In genomic region chr11:43021466-43021865, GRCh38 we compare ENCODE assay signal across 10 cellular contexts.
A peak's percentile ranks its signal among the peaks of the same experiment; 100 is the strongest.
DNase-seq lines count a peak whose midpoint lies in the region; FAIRE-seq and TF ChIP-seq lines count a peak whose summit lies in the region.
"Had no signal": no experiment of that assay in that cellular context is flagged by ENCODE, and none has a peak within 500 bp of the region (broad histone marks: within the 10 kb centered on the region; RNA-seq: fewer than 3 reads in every experiment).

No MANE protein-coding gene starts in this region.

- no peak for FAIRE-seq in GM19239 (lab: Jason Lieb, UNC)

- H3K4me1 ChIP-seq in liver (ENCODE audit: control insufficient read depth in 4 of 4, insufficient read depth in 4 of 4, low read length in 3 of 4), result no peaks in the 10 kb centered on the region

- no peak overlapping the region for H3K9ac ChIP-seq in liver (ENCODE audit: low read depth in 1 of 2, low read length in 2 of 2)

- H3K4me3 ChIP-seq in H7 (ENCODE audit: insufficient read depth, low read depth, low read length), result no peak overlapping the region
- H3K4me3 ChIP-seq in liver (ENCODE audit: low read depth in 1 of 3, low read length in 3 of 3), result no peak overlapping the region
- H3K4me3 ChIP-seq: lung had no signal

- DNase-seq in H7 (peak; percentile 16), NCI-H69 (lab: John Stamatoyannopoulos, UW) (peak; percentile 49), GM19239 (ENCODE audit: insufficient read length, low spot score) (no peak), mesenteric fat pad (ENCODE audit: low spot score) (no peak), NCI-H2107 (lab: John Stamatoyannopoulos, UW) (no peak)
- DNase-seq: effector CD4-positive, alpha-beta T cell; NCI-H146 had no signal

- H3K36me3 ChIP-seq in H7 (replicated peaks; ENCODE audit: control insufficient read depth, insufficient read depth, low read length), result no peaks in the 10 kb centered on the region
- H3K36me3 ChIP-seq in liver (ENCODE audit: control insufficient read depth in 4 of 4, insufficient read depth in 3 of 4, low read depth in 1 of 4, low read length in 3 of 4), result no peaks in the 10 kb centered on the region

- no peak overlapping the region for H3K27ac ChIP-seq in liver (ENCODE audit: low read depth in 1 of 2, low read length in 2 of 2)

- no peaks in the 10 kb centered on the region for H3K27me3 ChIP-seq in H7 (ENCODE audit: control insufficient read depth, insufficient read depth, low read length)
- H3K27me3 ChIP-seq in liver (ENCODE audit: control insufficient read depth in 4 of 4, insufficient read depth in 4 of 4, low read length in 3 of 4), result peaks cover 0 to 2% (median 0%) of the 10 kb centered on the region in 4 donors

- no peaks in the 10 kb centered on the region for H3K9me3 ChIP-seq in liver (ENCODE audit: control insufficient read depth in 4 of 4, low read length in 3 of 4)

- TF ChIP-seq CTCF in GM12872 (IDR thresholded peaks at IDR 0.05; ENCODE audit: insufficient read depth, low read depth, low read length) (peak; percentile 62), liver (IDR thresholded peaks at IDR 0.05; ENCODE audit: low read depth, low read length, missing input control) (peak; percentile 16)

- peak; percentile 11 to 17 for TF ChIP-seq RAD21 in liver (IDR thresholded peaks at IDR 0.05)

TF ChIP-seq in liver, 16 proteins besides CTCF, POLR2A, EP300 and RAD21:
- TF ChIP-seq, protein P1, sequence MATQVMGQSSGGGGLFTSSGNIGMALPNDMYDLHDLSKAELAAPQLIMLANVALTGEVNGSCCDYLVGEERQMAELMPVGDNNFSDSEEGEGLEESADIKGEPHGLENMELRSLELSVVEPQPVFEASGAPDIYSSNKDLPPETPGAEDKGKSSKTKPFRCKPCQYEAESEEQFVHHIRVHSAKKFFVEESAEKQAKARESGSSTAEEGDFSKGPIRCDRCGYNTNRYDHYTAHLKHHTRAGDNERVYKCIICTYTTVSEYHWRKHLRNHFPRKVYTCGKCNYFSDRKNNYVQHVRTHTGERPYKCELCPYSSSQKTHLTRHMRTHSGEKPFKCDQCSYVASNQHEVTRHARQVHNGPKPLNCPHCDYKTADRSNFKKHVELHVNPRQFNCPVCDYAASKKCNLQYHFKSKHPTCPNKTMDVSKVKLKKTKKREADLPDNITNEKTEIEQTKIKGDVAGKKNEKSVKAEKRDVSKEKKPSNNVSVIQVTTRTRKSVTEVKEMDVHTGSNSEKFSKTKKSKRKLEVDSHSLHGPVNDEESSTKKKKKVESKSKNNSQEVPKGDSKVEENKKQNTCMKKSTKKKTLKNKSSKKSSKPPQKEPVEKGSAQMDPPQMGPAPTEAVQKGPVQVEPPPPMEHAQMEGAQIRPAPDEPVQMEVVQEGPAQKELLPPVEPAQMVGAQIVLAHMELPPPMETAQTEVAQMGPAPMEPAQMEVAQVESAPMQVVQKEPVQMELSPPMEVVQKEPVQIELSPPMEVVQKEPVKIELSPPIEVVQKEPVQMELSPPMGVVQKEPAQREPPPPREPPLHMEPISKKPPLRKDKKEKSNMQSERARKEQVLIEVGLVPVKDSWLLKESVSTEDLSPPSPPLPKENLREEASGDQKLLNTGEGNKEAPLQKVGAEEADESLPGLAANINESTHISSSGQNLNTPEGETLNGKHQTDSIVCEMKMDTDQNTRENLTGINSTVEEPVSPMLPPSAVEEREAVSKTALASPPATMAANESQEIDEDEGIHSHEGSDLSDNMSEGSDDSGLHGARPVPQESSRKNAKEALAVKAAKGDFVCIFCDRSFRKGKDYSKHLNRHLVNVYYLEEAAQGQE (IDR thresholded peaks at IDR 0.05), result no peak
- TF ChIP-seq HNF4G (IDR thresholded peaks at IDR 0.05), result no peak
- TF ChIP-seq, protein P2, sequence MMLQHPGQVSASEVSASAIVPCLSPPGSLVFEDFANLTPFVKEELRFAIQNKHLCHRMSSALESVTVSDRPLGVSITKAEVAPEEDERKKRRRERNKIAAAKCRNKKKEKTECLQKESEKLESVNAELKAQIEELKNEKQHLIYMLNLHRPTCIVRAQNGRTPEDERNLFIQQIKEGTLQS (IDR thresholded peaks at IDR 0.05), result no peak
- no peak for TF ChIP-seq TAF1 (conservative IDR thresholded peaks at IDR 0.05)
- TF ChIP-seq GABPA (IDR thresholded peaks at IDR 0.05 in 1 of 2, conservative IDR thresholded peaks at IDR 0.05 in 1 of 2), result no peak
- TF ChIP-seq YY1 (IDR thresholded peaks at IDR 0.05), result no peak

Comparison
In these comparisons a context has a peak if more than half of its experiments do, and no peak if none do; other contexts are left out.
1. DNase-seq: peak in H7 (single experiment) and NCI-H69 (single experiment); none in GM19239 (single experiment), mesenteric fat pad (single experiment) and NCI-H2107 (single experiment).